ENCODE assay signal across 1 cellular context in genomic region chr2:119759451-119760236, GRCh38.
TF ChIP-seq lines count a peak whose summit lies in the region.

Gene PTPN4, plus strand, starts transcription at chr2:119759922. Its CDS starts 49,932 bp downstream, at chr2:119809854.

TF ChIP-seq in K562, 482 proteins besides CTCF, POLR2A, EP300 and RAD21 (continued from another document and continues in another):
- TF ChIP-seq ATF6 (CRISPR knock-in tag; IDR thresholded peaks at IDR 0.05) (no peak), HES1 (IDR thresholded peaks at IDR 0.05; ENCODE audit: low read depth) (no peak), ZNF449 (CRISPR knock-in tag; IDR thresholded peaks at IDR 0.05) (no peak), THRA (IDR thresholded peaks at IDR 0.05) (no peak), ZKSCAN8 (CRISPR knock-in tag; IDR thresholded peaks at IDR 0.05) (no peak), CHD2 (IDR thresholded peaks at IDR 0.05; ENCODE audit: low read depth, low read length) (peak; percentile 100), HMGXB4 (CRISPR knock-in tag; IDR thresholded peaks at IDR 0.05) (no peak), YBX1 (IDR thresholded peaks at IDR 0.05) (no peak), ZNF696 (CRISPR knock-in tag; conservative IDR thresholded peaks at IDR 0.05) (no peak), REST (CRISPR knock-in tag; IDR thresholded peaks at IDR 0.05; ENCODE audit: low read depth) (peak; percentile 45; the same call in 1 of the 2 replicates), ZBTB43 (CRISPR knock-in tag; IDR thresholded peaks at IDR 0.05) (no peak), SAFB (IDR thresholded peaks at IDR 0.05; ENCODE audit: borderline replicate concordance, low read depth, low read length) (no peak), ARNT (IDR thresholded peaks at IDR 0.05) (peak; percentile 18 to 23; a peak in 2 of 4 replicates), ZNF445 (CRISPR knock-in tag; IDR thresholded peaks at IDR 0.05; ENCODE audit: low read depth) (no peak), FOXA1 (IDR thresholded peaks at IDR 0.05; ENCODE audit: borderline replicate concordance) (no peak), MYBL2 (IDR thresholded peaks at IDR 0.05; ENCODE audit: low read depth) (no peak), MYBL2 (CRISPR knock-in tag; IDR thresholded peaks at IDR 0.05; ENCODE audit: borderline replicate concordance) (no peak), STAT5B (CRISPR knock-in tag; IDR thresholded peaks at IDR 0.05) (no peak), RBM14 (IDR thresholded peaks at IDR 0.05; ENCODE audit: borderline replicate concordance, insufficient read depth, low read depth, low read length) (no peak), SRSF9 (IDR thresholded peaks at IDR 0.05; ENCODE audit: borderline replicate concordance, low read depth, low read length) (no peak), CBX5 (IDR thresholded peaks at IDR 0.05; ENCODE audit: borderline replicate concordance, low read depth) (no peak), ZNF79 (CRISPR knock-in tag; IDR thresholded peaks at IDR 0.05; ENCODE audit: low read depth) (no peak), NR3C1 (CRISPR knock-in tag; IDR thresholded peaks at IDR 0.05) (no peak), PRPF4 (IDR thresholded peaks at IDR 0.05; ENCODE audit: insufficient read depth, low read depth, low read length, poor library complexity, severe bottlenecking) (no peak), SAP30 (IDR thresholded peaks at IDR 0.05; ENCODE audit: borderline replicate concordance, insufficient read depth, low read depth, low read length, poor library complexity, severe bottlenecking) (no peak), RNF219 (CRISPR knock-in tag; IDR thresholded peaks at IDR 0.05) (no peak), HDGF (IDR thresholded peaks at IDR 0.05) (no peak), RB1 (IDR thresholded peaks at IDR 0.05; ENCODE audit: low read depth) (peak; percentile 69), C11orf30 (IDR thresholded peaks at IDR 0.05; ENCODE audit: low read depth) (no peak), ZNF324 (CRISPR knock-in tag; IDR thresholded peaks at IDR 0.05) (no peak), ZNF830 (CRISPR knock-in tag; IDR thresholded peaks at IDR 0.05) (no peak), TOE1 (IDR thresholded peaks at IDR 0.05; ENCODE audit: borderline replicate concordance) (peak; percentile 66), TOE1 (CRISPR knock-in tag; IDR thresholded peaks at IDR 0.05; ENCODE audit: borderline replicate concordance, low read depth) (peak; percentile 45; the same call in 1 of the 2 replicates), ELF1 (tag; IDR thresholded peaks at IDR 0.05) (no peak; the same call in 1 of the 2 replicates), ATF2 (CRISPR knock-in tag; IDR thresholded peaks at IDR 0.05) (no peak), KLF16 (IDR thresholded peaks at IDR 0.05) (no peak), NUFIP1 (IDR thresholded peaks at IDR 0.05; ENCODE audit: partially characterized antibody) (no peak), ZNF431 (CRISPR knock-in tag; IDR thresholded peaks at IDR 0.05) (no peak), ZNF699 (CRISPR knock-in tag; IDR thresholded peaks at IDR 0.05; ENCODE audit: insufficient replicate concordance) (no peak), BRF2 (IDR thresholded peaks at IDR 0.05; ENCODE audit: borderline replicate concordance, insufficient read depth, insufficient read length) (no peak), MECOM (CRISPR knock-in tag; IDR thresholded peaks at IDR 0.05) (peak; percentile 57; the same call in 1 of the 2 replicates), GATA2 (CRISPR knock-in tag; IDR thresholded peaks at IDR 0.05) (no peak), CREBBP (IDR thresholded peaks at IDR 0.05; ENCODE audit: low read depth, low read length) (no peak), L3MBTL2 (IDR thresholded peaks at IDR 0.05) (peak; percentile 88), TEAD4 (IDR thresholded peaks at IDR 0.05; ENCODE audit: low read length) (peak; percentile 56), TEAD4 (CRISPR knock-in tag; IDR thresholded peaks at IDR 0.05; ENCODE audit: borderline replicate concordance) (no peak), ZNF311 (CRISPR knock-in tag; IDR thresholded peaks at IDR 0.05) (no peak), BDP1 (IDR thresholded peaks at IDR 0.05; ENCODE audit: insufficient read depth, insufficient read length) (no peak), TAF9B (IDR thresholded peaks at IDR 0.05; ENCODE audit: partially characterized antibody) (peak; percentile 68), FOXJ3 (CRISPR knock-in tag; IDR thresholded peaks at IDR 0.05) (no peak), RAD51 (IDR thresholded peaks at IDR 0.05; ENCODE audit: borderline replicate concordance, low read depth) (no peak), POLR2AphosphoS5 (IDR thresholded peaks at IDR 0.05; ENCODE audit: control insufficient read depth, insufficient read depth, low read depth, low read length) (peak; percentile 79; the same call in 1 of the 2 replicates), HDAC2 (IDR thresholded peaks at IDR 0.05) (peak; percentile 94), NFE2L1 (tag; IDR thresholded peaks at IDR 0.05; ENCODE audit: borderline replicate concordance, low read depth) (no peak), CC2D1A (IDR thresholded peaks at IDR 0.05) (peak; percentile 57; the same call in 1 of the 2 replicates), ZNF184 (CRISPR knock-in tag; IDR thresholded peaks at IDR 0.05) (no peak)
